1 cellular context compared by ENCODE assay signal in the genomic region with DNA sequence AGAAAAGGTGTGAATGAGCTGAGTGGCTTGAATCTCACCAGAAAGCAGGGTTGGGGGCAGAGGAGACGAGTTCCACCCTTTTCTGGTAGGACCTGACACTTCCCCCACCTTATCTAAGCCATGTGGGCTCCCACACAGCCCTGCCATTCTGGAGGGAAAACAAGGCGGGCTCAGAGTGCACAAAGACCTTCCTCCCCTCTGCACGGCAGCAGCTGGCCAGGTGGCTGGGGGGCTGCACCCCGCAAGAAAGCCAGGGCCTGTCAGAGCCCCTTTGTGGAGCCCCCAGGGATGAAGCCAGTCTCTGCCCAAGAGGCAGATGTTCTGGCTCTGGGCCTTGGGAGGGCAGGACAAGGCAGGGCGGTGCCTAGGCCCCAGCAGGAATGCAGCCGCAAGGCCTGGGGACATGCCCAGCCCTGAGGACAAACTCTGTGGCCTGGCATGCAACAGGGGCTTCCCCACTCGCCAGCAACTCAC.
TF ChIP-seq lines count a peak whose summit lies in the region.

No MANE protein-coding gene starts in this region.

TF ChIP-seq in GM23338, 12 proteins besides CTCF, POLR2A, EP300 and RAD21 (continued from another document):
- TF ChIP-seq, protein P1, sequence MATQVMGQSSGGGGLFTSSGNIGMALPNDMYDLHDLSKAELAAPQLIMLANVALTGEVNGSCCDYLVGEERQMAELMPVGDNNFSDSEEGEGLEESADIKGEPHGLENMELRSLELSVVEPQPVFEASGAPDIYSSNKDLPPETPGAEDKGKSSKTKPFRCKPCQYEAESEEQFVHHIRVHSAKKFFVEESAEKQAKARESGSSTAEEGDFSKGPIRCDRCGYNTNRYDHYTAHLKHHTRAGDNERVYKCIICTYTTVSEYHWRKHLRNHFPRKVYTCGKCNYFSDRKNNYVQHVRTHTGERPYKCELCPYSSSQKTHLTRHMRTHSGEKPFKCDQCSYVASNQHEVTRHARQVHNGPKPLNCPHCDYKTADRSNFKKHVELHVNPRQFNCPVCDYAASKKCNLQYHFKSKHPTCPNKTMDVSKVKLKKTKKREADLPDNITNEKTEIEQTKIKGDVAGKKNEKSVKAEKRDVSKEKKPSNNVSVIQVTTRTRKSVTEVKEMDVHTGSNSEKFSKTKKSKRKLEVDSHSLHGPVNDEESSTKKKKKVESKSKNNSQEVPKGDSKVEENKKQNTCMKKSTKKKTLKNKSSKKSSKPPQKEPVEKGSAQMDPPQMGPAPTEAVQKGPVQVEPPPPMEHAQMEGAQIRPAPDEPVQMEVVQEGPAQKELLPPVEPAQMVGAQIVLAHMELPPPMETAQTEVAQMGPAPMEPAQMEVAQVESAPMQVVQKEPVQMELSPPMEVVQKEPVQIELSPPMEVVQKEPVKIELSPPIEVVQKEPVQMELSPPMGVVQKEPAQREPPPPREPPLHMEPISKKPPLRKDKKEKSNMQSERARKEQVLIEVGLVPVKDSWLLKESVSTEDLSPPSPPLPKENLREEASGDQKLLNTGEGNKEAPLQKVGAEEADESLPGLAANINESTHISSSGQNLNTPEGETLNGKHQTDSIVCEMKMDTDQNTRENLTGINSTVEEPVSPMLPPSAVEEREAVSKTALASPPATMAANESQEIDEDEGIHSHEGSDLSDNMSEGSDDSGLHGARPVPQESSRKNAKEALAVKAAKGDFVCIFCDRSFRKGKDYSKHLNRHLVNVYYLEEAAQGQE (IDR thresholded peaks at IDR 0.05; ENCODE audit: unreplicated experiment): no peak
